Comparison of ENCODE assay signal across 11 cellular contexts in genomic region chr7:17680026-17680425, GRCh38.
DNase-seq lines count a peak whose midpoint lies in the region; ATAC-seq, FAIRE-seq and TF ChIP-seq lines count a peak whose summit lies in the region.
"Had no signal": no experiment of that assay in that cellular context is flagged by ENCODE, and none has a peak within 500 bp of the region (broad histone marks: within the 10 kb centered on the region; RNA-seq: fewer than 3 reads in every experiment).

No MANE protein-coding gene starts in this region.

- peak; percentile 24 to 60; a peak in 4 of 5 replicates for TF ChIP-seq RAD21 in A549 (conservative IDR thresholded peaks at IDR 0.05 in 1 of 2, IDR thresholded peaks at IDR 0.05 in 1 of 2)

- CTCF ChIA-PET in A549 (lab: Yijun Ruan, JAX): interaction anchor here (0.7 to 7.4 kb wide), 14 partner anchors 9 to 879 kb away, joined by 3 to 77 read pairs (median 5); no protein-coding TSS in a partner anchor

- no peaks in the 10 kb centered on the region for H3K27me3 ChIP-seq in esophagus muscularis mucosa

- peak overlapping the region; percentile 71 for H3K4me2 ChIP-seq in A549

- no peak for TF ChIP-seq POLR2A in A549 (IDR thresholded peaks at IDR 0.05; ENCODE audit: low read length)
- no peak for TF ChIP-seq POLR2A in esophagus muscularis mucosa (IDR thresholded peaks at IDR 0.05; ENCODE audit: low read depth)

- no peaks in the 10 kb centered on the region for H3K9me3 Mint-ChIP-seq in stimulated activated naive B cell treated with anti-CD40 and anti-IgM and Interleukin-4, amounts not matched to agents 10 μg/mL and 1 μg/mL and 100 μg/mL, for 72 hours
- H3K9me3 Mint-ChIP-seq: effector memory CD8-positive, alpha-beta T cell had no signal

- H3K27me3 Mint-ChIP-seq in stimulated activated naive B cell treated with anti-CD40 and anti-IgM and Interleukin-4, amounts not matched to agents 10 μg/mL and 1 μg/mL and 100 μg/mL, for 72 hours: no peaks in the 10 kb centered on the region
- H3K27me3 Mint-ChIP-seq: B cell; effector memory CD8-positive, alpha-beta T cell had no signal

- no peak overlapping the region for H3K4me3 Mint-ChIP-seq in stimulated activated naive B cell treated with anti-CD40 and anti-IgM and Interleukin-4, amounts not matched to agents 10 μg/mL and 1 μg/mL and 100 μg/mL, for 72 hours
- H3K4me3 Mint-ChIP-seq: B cell; effector memory CD8-positive, alpha-beta T cell had no signal

- 2% methylated on average over 4 of the region's 6 CpGs for WGBS in A549 (ENCODE audit: missing lambda C conversion rate)
- WGBS in esophagus muscularis mucosa: 51% methylated on average over 3 of the region's 6 CpGs

- H3K36me3 ChIP-seq in esophagus muscularis mucosa: no peaks in the 10 kb centered on the region

- ATAC-seq in A549: peak; percentile 85 to 92
- ATAC-seq in stimulated activated naive B cell treated with anti-CD40 and anti-IgM and Interleukin-4, amounts not matched to agents 10 μg/mL and 1 μg/mL and 100 μg/mL, for 72 hours (replicated peaks): no peak
- no peak for ATAC-seq in GM18870 (IDR thresholded peaks at IDR 0.05; ENCODE audit: unreplicated experiment)
- ATAC-seq in GM21423 (IDR thresholded peaks at IDR 0.05; ENCODE audit: unreplicated experiment): no peak
- ATAC-seq in GM21717 (IDR thresholded peaks at IDR 0.05; ENCODE audit: unreplicated experiment): no peak
- ATAC-seq: effector memory CD8-positive, alpha-beta T cell had no signal

- no peaks in the 10 kb centered on the region for H3K36me3 Mint-ChIP-seq in stimulated activated naive B cell treated with anti-CD40 and anti-IgM and Interleukin-4, amounts not matched to agents 10 μg/mL and 1 μg/mL and 100 μg/mL, for 72 hours

- H3K4me1 ChIP-seq in A549 (peaks cover 61% of the 10 kb centered on the region), esophagus muscularis mucosa (peaks cover 13 to 39% (median 16%) of the 10 kb centered on the region in 4 donors)

- POLR2A ChIA-PET in A549 (lab: Yijun Ruan, JAX): interaction anchor here (0.6 to 0.9 kb wide), 2 partner anchors 17 to 580 kb away, joined by 3 to 6 read pairs; no protein-coding TSS in a partner anchor

- H3K4me1 Mint-ChIP-seq in stimulated activated naive B cell treated with anti-CD40 and anti-IgM and Interleukin-4, amounts not matched to agents 10 μg/mL and 1 μg/mL and 100 μg/mL, for 72 hours: peaks cover 0 to 5% of the 10 kb centered on the region in 2 donors
- H3K4me1 Mint-ChIP-seq: B cell had no signal

- H3K27ac ChIP-seq in A549 (peak overlapping the region; percentile 81 to 87), esophagus muscularis mucosa (replicated peaks in 1 of 4) (peak overlapping the region in 3 of 4 donors; percentile 32 to 40 (median 37))

- H3K4me3 ChIP-seq in A549: no peak overlapping the region
- H3K4me3 ChIP-seq in esophagus muscularis mucosa: no peak overlapping the region

- TF ChIP-seq EP300 in A549 (IDR thresholded peaks at IDR 0.05) (peak; percentile 88 to 94; a peak in 4 of 5 replicates), esophagus muscularis mucosa (IDR thresholded peaks at IDR 0.05) (no peak)

- no peaks in the 10 kb centered on the region for H3K9me3 ChIP-seq in A549
- H3K9me3 ChIP-seq in esophagus muscularis mucosa: no peaks in the 10 kb centered on the region

- DNase-seq in A549 (ENCODE audit: low read depth in 1 of 2, low spot score in 1 of 2): peak; percentile 15 to 72
- peak; percentile 65 for DNase-seq in MV-4-11 (lab: John Stamatoyannopoulos, UW)
- DNase-seq in esophagus muscularis mucosa (ENCODE audit: extremely low spot score): no peak
- peak; percentile 82 for DNase-seq in myocyte (ENCODE audit: low read depth)
- DNase-seq in stimulated activated naive B cell treated with anti-CD40 and anti-IgM and Interleukin-4, amounts not matched to agents 10 μg/mL and 1 μg/mL and 100 μg/mL, for 72 hours: no peak
- DNase-seq: activated CD4-positive, alpha-beta T cell treated with anti-CD3 and anti-CD28 coated beads, Interleukin-2, amount 50 U/mL, for 1 hour; effector memory CD8-positive, alpha-beta T cell had no signal

- intact Hi-C loops in esophagus muscularis mucosa (cut with DNase I): loop anchor here (5.0 kb wide), 1 partner anchor 1982 kb away; no protein-coding TSS in a partner anchor

- H3K27ac Mint-ChIP-seq in stimulated activated naive B cell treated with anti-CD40 and anti-IgM and Interleukin-4, amounts not matched to agents 10 μg/mL and 1 μg/mL and 100 μg/mL, for 72 hours: no peak overlapping the region
- H3K27ac Mint-ChIP-seq: B cell; effector memory CD8-positive, alpha-beta T cell had no signal

- TF ChIP-seq CTCF in A549 (IDR thresholded peaks at IDR 0.05) (no peak), esophagus muscularis mucosa (IDR thresholded peaks at IDR 0.05) (no peak)

- FAIRE-seq in A549 (lab: Jason Lieb, UNC): peak; percentile 74

TF ChIP-seq in A549, 52 proteins besides CTCF, POLR2A, EP300 and RAD21 (continues in another document):
- TF ChIP-seq RARB (CRISPR knock-in tag; IDR thresholded peaks at IDR 0.05) (no peak; the same call in 1 of the 2 replicates), HMGXB4 (CRISPR knock-in tag; IDR thresholded peaks at IDR 0.05; ENCODE audit: borderline replicate concordance) (no peak), CHD4 (IDR thresholded peaks at IDR 0.05; ENCODE audit: borderline replicate concordance) (no peak), RCOR1 (IDR thresholded peaks at IDR 0.05; ENCODE audit: low read depth, low read length) (no peak), HEYL (CRISPR knock-in tag; IDR thresholded peaks at IDR 0.05) (no peak), CBX8 (IDR thresholded peaks at IDR 0.05) (no peak), SMC3 (IDR thresholded peaks at IDR 0.05) (peak; percentile 53), ZNF302 (CRISPR knock-in tag; IDR thresholded peaks at IDR 0.05) (no peak), RNF2 (IDR thresholded peaks at IDR 0.05; ENCODE audit: borderline replicate concordance, low read depth) (no peak), TP53 (CRISPR knock-in tag; IDR thresholded peaks at IDR 0.05) (no peak), MAZ (IDR thresholded peaks at IDR 0.05; ENCODE audit: borderline replicate concordance, low read depth, low read length) (no peak), ELK1 (IDR thresholded peaks at IDR 0.05; ENCODE audit: low read depth, low read length) (no peak), KDM5A (IDR thresholded peaks at IDR 0.05) (no peak), FOXS1 (CRISPR knock-in tag; IDR thresholded peaks at IDR 0.05) (no peak), USF2 (IDR thresholded peaks at IDR 0.05) (peak; percentile 47), ZC3H11A (IDR thresholded peaks at IDR 0.05) (no peak), CBX2 (IDR thresholded peaks at IDR 0.05; ENCODE audit: borderline replicate concordance, low read depth) (no peak), KDM1A (IDR thresholded peaks at IDR 0.05; ENCODE audit: low read depth) (no peak), SREBF2 (IDR thresholded peaks at IDR 0.05) (no peak), JUNB (IDR thresholded peaks at IDR 0.05) (peak; percentile 95), HOXA7 (CRISPR knock-in tag; IDR thresholded peaks at IDR 0.05) (no peak), BHLHE40 (IDR thresholded peaks at IDR 0.05; ENCODE audit: low read depth, low read length) (no peak), BCL3 (IDR thresholded peaks at IDR 0.05) (peak; percentile 96; the same call in 2 of the 3 replicates), ZSCAN20 (CRISPR knock-in tag; IDR thresholded peaks at IDR 0.05) (no peak), MAX (IDR thresholded peaks at IDR 0.05) (peak; percentile 66)

Comparison
In these comparisons a context has a peak if more than half of its experiments do, and no peak if none do; other contexts are left out.
1. ATAC-seq: peak in A549 (2 of 2); none in stimulated activated naive B cell treated with anti-CD40 and anti-IgM and Interleukin-4, amounts not matched to agents 10 μg/mL and 1 μg/mL and 100 μg/mL, for 72 hours (0 of 2), GM18870 (single experiment), GM21423 (single experiment) and GM21717 (single experiment).
2. DNase-seq: peak in A549 (2 of 2), MV-4-11 (single experiment) and myocyte (single experiment); none in esophagus muscularis mucosa (single experiment) and stimulated activated naive B cell treated with anti-CD40 and anti-IgM and Interleukin-4, amounts not matched to agents 10 μg/mL and 1 μg/mL and 100 μg/mL, for 72 hours (single experiment).